In genomic region chr9:17578577-17578910, GRCh38 we compare ENCODE assay signal across 1 cellular context.
TF ChIP-seq lines count a peak whose summit lies in the region.

No MANE protein-coding gene starts in this region.

TF ChIP-seq in HepG2, 621 proteins besides CTCF, POLR2A, EP300 and RAD21 (continued from another document):
- no peak for TF ChIP-seq THRA (CRISPR knock-in tag; IDR thresholded peaks at IDR 0.05; ENCODE audit: borderline replicate concordance)
- no peak for TF ChIP-seq ESRRA (CRISPR knock-in tag; IDR thresholded peaks at IDR 0.05; ENCODE audit: low read depth)
- no peak for TF ChIP-seq ZNF691 (CRISPR knock-in tag; IDR thresholded peaks at IDR 0.05; ENCODE audit: borderline replicate concordance, low read depth)
- TF ChIP-seq ZKSCAN8 (CRISPR knock-in tag; IDR thresholded peaks at IDR 0.05; ENCODE audit: borderline replicate concordance) = no peak
- TF ChIP-seq ISX (CRISPR knock-in tag; conservative IDR thresholded peaks at IDR 0.05) = no peak
- TF ChIP-seq LCORL (IDR thresholded peaks at IDR 0.05) = no peak
- TF ChIP-seq LCORL (CRISPR knock-in tag; IDR thresholded peaks at IDR 0.05) = no peak
- TF ChIP-seq ZNF18 (CRISPR knock-in tag; IDR thresholded peaks at IDR 0.05; ENCODE audit: insufficient replicate concordance) = no peak
- TF ChIP-seq REST (IDR thresholded peaks at IDR 0.05; ENCODE audit: borderline replicate concordance in 1 of 2, low read depth in 1 of 2, low read length in 2 of 2) = no peak
- no peak for TF ChIP-seq TBX2 (CRISPR knock-in tag; IDR thresholded peaks at IDR 0.05; ENCODE audit: borderline replicate concordance)
- TF ChIP-seq TSC22D2 (CRISPR knock-in tag; IDR thresholded peaks at IDR 0.05; ENCODE audit: borderline replicate concordance) = no peak
- TF ChIP-seq ZC3H4 (CRISPR knock-in tag; IDR thresholded peaks at IDR 0.05; ENCODE audit: borderline replicate concordance) = no peak
- TF ChIP-seq FUBP1 (CRISPR knock-in tag; IDR thresholded peaks at IDR 0.05; ENCODE audit: borderline replicate concordance) = no peak
- TF ChIP-seq ZBTB42 (CRISPR knock-in tag; IDR thresholded peaks at IDR 0.05) = no peak
